In genomic region chr20:62980380-62980960, GRCh38 we compare ENCODE assay signal across 18 cellular contexts. TPM values are rescaled to one million over a fixed set of nuclear protein-coding genes. Genes with fewer than 3 reads are reported as not detected.
DNase-seq lines count a peak whose midpoint lies in the region; ATAC-seq and TF ChIP-seq lines count a peak whose summit lies in the region.
"Had no signal": no experiment of that assay in that cellular context is flagged by ENCODE, and none has a peak within 500 bp of the region (broad histone marks: within the 10 kb centered on the region; RNA-seq: fewer than 3 reads in every experiment).

No MANE protein-coding gene starts in this region.

- no peak overlapping the region for H3K4me2 ChIP-seq in Karpas-422 (ENCODE audit: low read depth, low read length, poor library complexity, severe bottlenecking)

- no peaks in the 10 kb centered on the region for H3K9me3 ChIP-seq in Karpas-422 (ENCODE audit: low read length)

- no peak overlapping the region for H3K27ac Mint-ChIP-seq in neural crest cell (ENCODE audit: unreplicated experiment)
- no peak overlapping the region for H3K27ac Mint-ChIP-seq in activated naive CD4-positive, alpha-beta T cell treated with anti-CD3 and anti-CD28 coated beads, Interleukin-2, amount 50 U/mL, for 72 hours
- H3K27ac Mint-ChIP-seq: activated CD8-positive, alpha-beta memory T cell treated with anti-CD3 and anti-CD28 coated beads, Interleukin-2, amount 10 ng/mL, durations not matched to agents 7 days and 5 days had no signal

- peak overlapping the region; percentile 27 for H3K4me3 Mint-ChIP-seq in neural crest cell
- H3K4me3 Mint-ChIP-seq: activated CD8-positive, alpha-beta memory T cell treated with anti-CD3 and anti-CD28 coated beads, Interleukin-2, amount 10 ng/mL, durations not matched to agents 7 days and 5 days had no signal

- no peaks in the 10 kb centered on the region for H3K79me2 ChIP-seq in Karpas-422 (ENCODE audit: low read length)

- peaks cover 40% of the 10 kb centered on the region for H3K27me3 Mint-ChIP-seq in neural crest cell (ENCODE audit: low read depth)

- TF ChIP-seq CTCF in neural crest cell (conservative IDR thresholded peaks at IDR 0.05): no peak

- no peak overlapping the region for H3K4me3 ChIP-seq in Karpas-422 (ENCODE audit: low read length)

- peaks cover 22% of the 10 kb centered on the region for H3K4me1 ChIP-seq in Karpas-422 (ENCODE audit: low read length)

- no peak overlapping the region for H2AFZ ChIP-seq in Karpas-422 (ENCODE audit: low read length)

- DNase-seq in NCI-H2107 treated with DMSO at 0.1 percent for 48 hours (lab: John Stamatoyannopoulos, UW; ENCODE audit: unreplicated experiment): peak; percentile 78
- DNase-seq in NCI-H2107 (lab: John Stamatoyannopoulos, UW): no peak
- peak; percentile 60 for DNase-seq in NCI-H1092 treated with DMSO at 0.1 percent for 48 hours (lab: John Stamatoyannopoulos, UW)
- DNase-seq in NCI-H524 treated with DMSO at 0.1 percent for 48 hours (lab: John Stamatoyannopoulos, UW): peak; percentile 27
- no peak for DNase-seq in neural crest cell (ENCODE audit: low read depth, low spot score)
- no peak for DNase-seq in activated naive CD4-positive, alpha-beta T cell treated with anti-CD3 and anti-CD28 coated beads, Interleukin-2, amount 50 U/mL, for 72 hours (ENCODE audit: low spot score in 2 of 2)
- no peak for DNase-seq in Karpas-422
- no peak for DNase-seq in SHP77 (lab: John Stamatoyannopoulos, UW)
- DNase-seq: 8988T; stimulated activated CD4-positive, alpha-beta T cell treated with anti-CD3 and anti-CD28 coated beads, Interleukin-12 subunit alpha, Interleukin-12 subunit beta, amount 100 ng/mL, for 4 hours had no signal

- no peak for ATAC-seq in activated naive CD4-positive, alpha-beta T cell treated with anti-CD3 and anti-CD28 coated beads, Interleukin-2, amount 50 U/mL, for 72 hours
- ATAC-seq: activated CD4-positive, CD25-positive, alpha-beta regulatory T cell treated with anti-CD3 and anti-CD28 coated beads, Interleukin-2, amount 50 U/mL, for 24 hours; activated CD8-positive, alpha-beta memory T cell treated with anti-CD3 and anti-CD28 coated beads, Interleukin-2, amount 10 ng/mL, durations not matched to agents 7 days and 5 days; left lobe of liver had no signal

- H3K36me3 Mint-ChIP-seq in neural crest cell (ENCODE audit: low read depth): no peaks in the 10 kb centered on the region
- H3K36me3 Mint-ChIP-seq in activated naive CD4-positive, alpha-beta T cell treated with anti-CD3 and anti-CD28 coated beads, Interleukin-2, amount 50 U/mL, for 72 hours: no peaks in the 10 kb centered on the region
- H3K36me3 Mint-ChIP-seq: activated CD8-positive, alpha-beta memory T cell treated with anti-CD3 and anti-CD28 coated beads, Interleukin-2, amount 10 ng/mL, durations not matched to agents 7 days and 5 days had no signal

- no peak overlapping the region for H3K9ac ChIP-seq in Karpas-422 (ENCODE audit: low read length)

- no peaks in the 10 kb centered on the region; the same call in 1 of the 2 replicates for H4K20me1 ChIP-seq in Karpas-422 (ENCODE audit: insufficient read depth, low read depth, low read length)

- no peaks in the 10 kb centered on the region for H3K9me3 Mint-ChIP-seq in neural crest cell
- no peaks in the 10 kb centered on the region for H3K9me3 Mint-ChIP-seq in activated naive CD4-positive, alpha-beta T cell treated with anti-CD3 and anti-CD28 coated beads, Interleukin-2, amount 50 U/mL, for 72 hours

- H3K9me2 ChIP-seq in Karpas-422 (replicated peaks; ENCODE audit: insufficient read depth, low read length): no peaks in the 10 kb centered on the region

- no peaks in the 10 kb centered on the region for H3K36me3 ChIP-seq in Karpas-422 (ENCODE audit: insufficient read depth, low read length)

- H3K27ac ChIP-seq in Karpas-422 (ENCODE audit: low read length): no peak overlapping the region

- no peaks in the 10 kb centered on the region for H3K27me3 ChIP-seq in Karpas-422 (ENCODE audit: low read length)

- H3K4me1 Mint-ChIP-seq in neural crest cell: peaks cover 42% of the 10 kb centered on the region

RNA-seq across cellular contexts. Expression of gene BHLHE23, which starts 26.3 kb away (rescaled TPM):
- total RNA-seq in neural crest cell: not detected in 2 replicates
- not detected for total RNA-seq in activated naive CD4-positive, alpha-beta T cell treated with anti-CD3 and anti-CD28 coated beads, Interleukin-2, amount 50 U/mL, for 72 hours
- not detected in 2 replicates for total RNA-seq in Karpas-422 (2014; rRNA removed; shearing (Covaris generic); ENCODE audit: low replicate concordance)
- total RNA-seq: activated CD8-positive, alpha-beta memory T cell treated with anti-CD3 and anti-CD28 coated beads, Interleukin-2, amount 10 ng/mL, durations not matched to agents 7 days and 5 days; cerebellum; G401; left lobe of liver; OCI-LY7; T-helper 2 cell treated with Interferon-gamma antibody and Interleukin-4, amounts not matched to agents 100 ng/mL and 5 ng/mL, for 36 hours; ureter had no signal

RNA-seq across cellular contexts. Expression of gene SLC17A9, which starts 28.0 kb away (rescaled TPM):
- total RNA-seq in neural crest cell: 1.2 and 1.4 TPM in 2 replicates
- total RNA-seq in activated naive CD4-positive, alpha-beta T cell treated with anti-CD3 and anti-CD28 coated beads, Interleukin-2, amount 50 U/mL, for 72 hours: 10 to 100 TPM; 17.5 to 22.0 TPM
- total RNA-seq in Karpas-422 (2014; rRNA removed; shearing (Covaris generic); ENCODE audit: low replicate concordance): 15.9 and 22.1 TPM in 2 replicates

RNA-seq across cellular contexts. Expression of gene GID8, which starts 42.5 kb away (rescaled TPM):
- total RNA-seq in neural crest cell: 62.3 and 65.6 TPM in 2 replicates
- total RNA-seq in activated naive CD4-positive, alpha-beta T cell treated with anti-CD3 and anti-CD28 coated beads, Interleukin-2, amount 50 U/mL, for 72 hours: 10 to 100 TPM; 39.7 to 47.3 TPM
- 31.3 and 48.2 TPM in 2 replicates for total RNA-seq in Karpas-422 (2014; rRNA removed; shearing (Covaris generic); ENCODE audit: low replicate concordance)

RNA-seq across cellular contexts. Expression of gene DIDO1, which starts 54.2 kb away (rescaled TPM):
- total RNA-seq in neural crest cell: 72.0 TPM in 2 replicates
- total RNA-seq in activated naive CD4-positive, alpha-beta T cell treated with anti-CD3 and anti-CD28 coated beads, Interleukin-2, amount 50 U/mL, for 72 hours: 10 to 100 TPM; 40.1 to 52.7 TPM
- total RNA-seq in Karpas-422 (2014; rRNA removed; shearing (Covaris generic); ENCODE audit: low replicate concordance): 35.4 and 43.4 TPM in 2 replicates

Comparison
In these comparisons a context has a peak if more than half of its experiments do, and no peak if none do; other contexts are left out.
1. DNase-seq: peak in NCI-H2107 treated with DMSO at 0.1 percent for 48 hours (single experiment), NCI-H1092 treated with DMSO at 0.1 percent for 48 hours (single experiment) and NCI-H524 treated with DMSO at 0.1 percent for 48 hours (single experiment); none in NCI-H2107 (single experiment), neural crest cell (single experiment), activated naive CD4-positive, alpha-beta T cell treated with anti-CD3 and anti-CD28 coated beads, Interleukin-2, amount 50 U/mL, for 72 hours (0 of 2), Karpas-422 (single experiment) and SHP77 (0 of 2).